1 cellular context compared by ENCODE assay signal in genomic region chr1:20725189-20726106, GRCh38.
TF ChIP-seq lines count a peak whose summit lies in the region.

No MANE protein-coding gene starts in this region.

TF ChIP-seq in GM23338, 12 proteins besides CTCF, POLR2A, EP300 and RAD21 (continued from another document):
- TF ChIP-seq ZNF462 (CRISPR knock-in tag; IDR thresholded peaks at IDR 0.05) = no peak
- no peak for TF ChIP-seq EZH2 (IDR thresholded peaks at IDR 0.05; ENCODE audit: low read depth, unreplicated experiment)
